ENCODE assay signal across 22 cellular contexts in the genomic region with DNA sequence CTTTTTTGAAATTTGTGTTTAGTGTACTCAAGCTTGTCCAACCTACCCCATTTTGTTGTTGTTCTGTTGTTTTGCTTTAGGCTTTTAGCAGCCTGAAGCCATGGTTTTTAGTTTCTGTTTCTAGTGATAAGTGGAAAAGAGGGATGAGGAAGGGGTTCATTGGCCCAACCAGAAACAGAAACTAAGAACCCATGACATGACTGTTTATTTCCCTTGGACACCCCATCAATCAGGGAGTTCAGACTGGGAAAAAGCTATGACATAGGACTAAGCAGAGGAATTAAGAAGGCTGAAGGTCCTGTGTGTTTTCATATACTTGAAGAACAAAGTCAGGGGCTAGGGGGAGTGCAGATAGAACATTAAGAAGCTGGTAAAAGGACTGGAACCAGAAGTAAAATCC.
"Had no signal": no experiment of that assay in that cellular context is flagged by ENCODE, and none has a peak within 500 bp of the region (broad histone marks: within the 10 kb centered on the region; RNA-seq: fewer than 3 reads in every experiment).

No MANE protein-coding gene starts in this region.

- H3K36me3 ChIP-seq: cardiac muscle cell, heart right ventricle, lower lobe of right lung, suprapubic skin, transverse colon had no signal

- ATAC-seq: body of pancreas; heart right ventricle; left lobe of liver; lower lobe of right lung; naive thymus-derived CD4-positive, alpha-beta T cell; sciatic nerve; stimulated activated effector memory CD8-positive, alpha-beta T cell treated with anti-CD3 and anti-CD28 coated beads, Interleukin-12 subunit alpha, Interleukin-12 subunit beta, amount 100 ng/mL, for 72 hours; stimulated activated naive CD8-positive, alpha-beta T cell treated with anti-CD3 and anti-CD28 coated beads, Interleukin-15, amount 100 ng/mL, for 72 hours had no signal

- H3K27ac ChIP-seq: cardiac muscle cell, heart right ventricle, lower lobe of right lung, suprapubic skin, transverse colon had no signal

- H3K27me3 ChIP-seq: body of pancreas, cardiac muscle cell, heart right ventricle, suprapubic skin, transverse colon had no signal

- DNase-seq: activated CD4-positive, alpha-beta memory T cell treated with anti-CD3 and anti-CD28 coated beads, Interleukin-2, amount 10 ng/mL, durations not matched to agents 7 days and 5 days; activated effector memory CD4-positive, alpha-beta T cell treated with anti-CD3 and anti-CD28 coated beads, Interleukin-2, amount 50 U/mL, for 16 hours; activated naive CD4-positive, alpha-beta T cell treated with anti-CD3 and anti-CD28 coated beads, Interleukin-2, amount 10 ng/mL, durations not matched to agents 7 days and 5 days; anterior cingulate cortex; body of pancreas; foreskin fibroblast; heart right ventricle; kidney; lower lobe of right lung; naive thymus-derived CD4-positive, alpha-beta T cell; occipital lobe; small intestine; stimulated activated CD4-positive, alpha-beta T cell treated with anti-CD3 and anti-CD28 coated beads, Interleukin-2, amount 100 ng/mL, for 24 hours; stimulated activated naive CD8-positive, alpha-beta T cell treated with anti-CD3 and anti-CD28 coated beads, Interleukin-15, amount 100 ng/mL, for 72 hours; transverse colon had no signal

- FAIRE-seq: endometrium, kidney, small intestine, urothelium cell line had no signal

- H3K4me1 ChIP-seq: body of pancreas, lower lobe of right lung, transverse colon had no signal

- H3K4me3 ChIP-seq: body of pancreas, cardiac muscle cell, heart right ventricle, lower lobe of right lung, suprapubic skin, transverse colon had no signal

- H3K9me3 ChIP-seq: body of pancreas, heart right ventricle, lower lobe of right lung, suprapubic skin, transverse colon had no signal
